12 cellular contexts compared by ENCODE assay signal in the genomic region with DNA sequence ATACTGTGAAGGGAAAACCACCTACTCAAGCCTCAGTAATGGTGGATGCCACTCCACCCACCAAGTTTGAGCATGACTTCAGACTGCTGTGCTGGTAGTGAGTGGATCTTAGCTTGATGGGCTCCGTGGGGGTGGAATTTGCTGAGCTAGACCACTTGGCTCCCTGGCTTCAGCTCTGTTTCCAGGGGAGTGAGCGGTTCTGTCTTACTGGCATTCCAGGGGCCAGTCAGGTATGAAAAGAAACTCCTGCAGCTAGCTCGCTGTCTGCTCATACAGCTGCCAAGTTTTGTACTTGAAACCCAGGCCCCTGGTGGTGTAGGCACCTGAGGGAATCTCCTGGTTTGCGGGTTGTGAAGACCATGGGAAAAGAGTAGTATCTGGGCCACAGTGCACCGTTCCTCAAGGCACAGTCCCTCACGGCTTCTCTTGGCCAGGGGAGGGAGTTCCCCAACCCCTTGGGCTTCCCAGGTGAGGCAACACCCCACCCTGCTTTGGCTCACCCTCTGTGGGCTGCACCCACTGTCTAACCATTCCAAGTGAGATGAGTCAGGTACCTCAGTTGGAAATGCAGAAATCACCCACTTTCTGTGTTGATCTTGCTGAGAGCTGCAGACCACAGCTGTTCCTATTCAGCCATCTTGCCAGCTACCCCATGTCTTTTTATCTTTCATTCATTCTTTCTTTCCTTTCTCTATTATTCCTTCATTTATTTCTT.
DNase-seq lines count a peak whose midpoint lies in the region; ATAC-seq, FAIRE-seq and TF ChIP-seq lines count a peak whose summit lies in the region.
"Had no signal": no experiment of that assay in that cellular context is flagged by ENCODE, and none has a peak within 500 bp of the region (broad histone marks: within the 10 kb centered on the region; RNA-seq: fewer than 3 reads in every experiment).

No MANE protein-coding gene starts in this region.

- H3K27me3 ChIP-seq in bronchial epithelial cell (ENCODE audit: control insufficient read depth, insufficient read depth, low read length) (no peaks in the 10 kb centered on the region), sigmoid colon (no peaks in the 10 kb centered on the region)

- intact Hi-C loops in sigmoid colon (cut with DNase I) = no loop called here

- DNase-seq in bronchial epithelial cell (ENCODE audit: low read depth) (peak; percentile 83), SW480 (ENCODE audit: low spot score) (no peak), sigmoid colon (no peak), GM10248 (ENCODE audit: extremely low spot score) (no peak), NOMO-1 treated with dmso at 0.1 percent for 144 hours (lab: John Stamatoyannopoulos, UW; ENCODE audit: unreplicated experiment) (no peak)
- DNase-seq: amniotic stem cell, COR-L47 had no signal

- TF ChIP-seq CTCF in bronchial epithelial cell (IDR thresholded peaks at IDR 0.05; ENCODE audit: insufficient read depth, low read length, severe bottlenecking) (no peak), sigmoid colon (IDR thresholded peaks at IDR 0.05) (no peak), GM10248 (IDR thresholded peaks at IDR 0.05; ENCODE audit: control extremely low read depth, extremely low read depth, low read depth, missing control alignments) (no peak)

- ATAC-seq in GM18505 (IDR thresholded peaks at IDR 0.05; ENCODE audit: unreplicated experiment) (peak; percentile 47), GM21423 (IDR thresholded peaks at IDR 0.05; ENCODE audit: unreplicated experiment) (peak; percentile 45), HG03432 (IDR thresholded peaks at IDR 0.05; ENCODE audit: unreplicated experiment) (peak; percentile 78)
- ATAC-seq: esophagus mucosa had no signal

- no peak for TF ChIP-seq EP300 in sigmoid colon (IDR thresholded peaks at IDR 0.05)

- no peaks in the 10 kb centered on the region for H3K4me1 ChIP-seq in sigmoid colon

- no peak for TF ChIP-seq POLR2A in GM18505 (IDR thresholded peaks at IDR 0.05; ENCODE audit: borderline replicate concordance, extremely low read depth, insufficient read depth, insufficient read length)
- TF ChIP-seq POLR2A in sigmoid colon (IDR thresholded peaks at IDR 0.05) = no peak

- POLR2A ChIA-PET in GM10248 (lab: Yijun Ruan, JAX) = no interaction called here

- no peak overlapping the region for H3K27ac ChIP-seq in sigmoid colon

- H3K4me3 ChIP-seq in bronchial epithelial cell (ENCODE audit: low read depth, low read length) (no peak overlapping the region), sigmoid colon (no peak overlapping the region)

- FAIRE-seq in bronchial epithelial cell (lab: Jason Lieb, UNC) = no peak
- FAIRE-seq: HTR-8/SVneo had no signal

- WGBS in sigmoid colon, 2 donors = 56 to 59% methylated on average over 6 of the region's 6 CpGs

- H3K9me3 ChIP-seq in sigmoid colon = no peaks in the 10 kb centered on the region

- no peaks in the 10 kb centered on the region for H3K36me3 ChIP-seq in bronchial epithelial cell (ENCODE audit: control insufficient read depth, insufficient read depth, low read length)
- no peaks in the 10 kb centered on the region for H3K36me3 ChIP-seq in sigmoid colon

- CTCF ChIA-PET in GM10248 (lab: Yijun Ruan, JAX) = interaction anchor here (1.2 kb wide), 1 partner anchor 28 kb away, joined by 3 read pairs; no protein-coding TSS in a partner anchor
